In the genomic region with DNA sequence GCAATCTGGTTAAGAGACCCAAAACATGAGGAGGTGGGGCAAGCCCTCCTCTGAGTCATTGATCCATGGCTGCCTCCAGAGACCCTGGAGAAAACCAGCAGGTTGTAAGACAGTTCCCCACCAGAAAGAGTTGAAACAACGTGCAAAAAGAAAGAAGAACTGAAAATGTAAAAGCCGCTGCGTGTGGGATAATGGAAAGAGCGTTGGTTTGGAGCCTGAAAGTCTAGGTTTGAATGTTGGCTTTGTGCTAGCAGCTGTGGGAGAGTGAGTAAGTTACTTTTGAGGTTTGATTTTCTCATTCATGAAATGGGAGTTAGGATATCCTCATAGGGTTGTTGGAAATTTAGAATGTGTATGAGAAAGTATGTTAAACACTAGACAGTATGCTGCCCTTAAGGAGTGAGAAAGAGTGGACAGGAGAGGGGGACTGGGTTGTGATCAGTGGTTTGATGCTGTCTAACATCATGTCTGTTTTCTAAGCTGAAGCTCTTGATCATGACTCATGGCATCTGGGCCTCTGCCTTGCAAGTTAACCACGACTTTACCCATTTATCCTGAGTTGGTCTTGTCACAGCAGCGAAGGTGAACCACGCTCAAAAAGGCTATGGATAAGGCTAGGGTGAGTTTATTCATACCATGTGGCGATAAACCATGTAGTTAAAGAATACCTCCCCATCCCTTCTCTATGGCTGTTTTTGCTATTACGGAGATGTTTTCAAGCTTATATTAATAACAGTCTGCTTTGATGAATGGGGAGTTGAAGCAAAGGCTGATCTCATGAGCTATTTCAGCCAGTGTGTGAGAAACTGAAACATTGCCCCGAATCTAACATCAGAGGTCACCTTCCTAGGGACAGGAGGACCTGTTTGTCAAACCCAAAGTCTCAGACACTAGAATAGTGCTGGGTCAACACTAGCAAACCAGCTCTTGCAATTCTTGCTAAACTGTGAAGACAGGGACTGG, we compare ENCODE assay signal across 8 cellular contexts.
A peak's percentile ranks its signal among the peaks of the same experiment; 100 is the strongest.
DNase-seq lines count a peak whose midpoint lies in the region; ATAC-seq, FAIRE-seq and TF ChIP-seq lines count a peak whose summit lies in the region.

No MANE protein-coding gene starts in this region.

- peak; percentile 63 for ATAC-seq in HG03135 (IDR thresholded peaks at IDR 0.05; ENCODE audit: unreplicated experiment)

- H3K36me3 ChIP-seq in BLaER1: no peaks in the 10 kb centered on the region

- peak; percentile 22 for DNase-seq in GM19239 (ENCODE audit: insufficient read length, low spot score)
- DNase-seq in amniotic epithelial cell (ENCODE audit: low read depth): peak; percentile 77
- DNase-seq in RWPE1 (ENCODE audit: low spot score): no peak
- no peak for DNase-seq in NCI-H2171 treated with DMSO at 0.1 percent for 48 hours (lab: John Stamatoyannopoulos, UW)
- DNase-seq in NCI-H1105 (lab: John Stamatoyannopoulos, UW): no peak
- DNase-seq in germinal center (ENCODE audit: low spot score): no peak

- TF ChIP-seq CTCF in RWPE1 (conservative IDR thresholded peaks at IDR 0.05; ENCODE audit: low read depth): no peak

- H3K4me2 ChIP-seq in BLaER1: peak overlapping the region; percentile 58

- H4K20me1 ChIP-seq in BLaER1: no peaks in the 10 kb centered on the region

- H3K9me3 ChIP-seq in BLaER1: peaks cover 4% of the 10 kb centered on the region

- no peak overlapping the region for H3K9ac ChIP-seq in BLaER1

- POLR2A ChIA-PET in RWPE1 (lab: Yijun Ruan, JAX; ENCODE audit: low non-redundant PET): interaction anchor here (0.6 kb wide), 1 partner anchor 74 kb away, joined by 13 read pairs; no protein-coding TSS in a partner anchor

- H3K4me1 ChIP-seq in BLaER1: peaks cover 37% of the 10 kb centered on the region

- H3K27ac ChIP-seq in BLaER1 (peak overlapping the region; percentile 7), RWPE1 (no peak overlapping the region)

- no peak overlapping the region for H3K4me3 ChIP-seq in BLaER1

- peak; percentile 100 for FAIRE-seq in GM19239 (lab: Jason Lieb, UNC)

- CTCF ChIA-PET in RWPE1 (lab: Yijun Ruan, JAX): interaction anchor here (0.6 kb wide), 1 partner anchor 17 kb away, joined by 3 read pairs; no protein-coding TSS in a partner anchor

- no peaks in the 10 kb centered on the region for H3K27me3 ChIP-seq in BLaER1

Comparison
In these comparisons a context has a peak if more than half of its experiments do, and no peak if none do; other contexts are left out.
1. DNase-seq: peak in GM19239 (single experiment) and amniotic epithelial cell (single experiment); none in RWPE1 (single experiment), NCI-H2171 treated with DMSO at 0.1 percent for 48 hours (single experiment), NCI-H1105 (single experiment) and germinal center (single experiment).